8 cellular contexts compared by ENCODE assay signal in the genomic region with DNA sequence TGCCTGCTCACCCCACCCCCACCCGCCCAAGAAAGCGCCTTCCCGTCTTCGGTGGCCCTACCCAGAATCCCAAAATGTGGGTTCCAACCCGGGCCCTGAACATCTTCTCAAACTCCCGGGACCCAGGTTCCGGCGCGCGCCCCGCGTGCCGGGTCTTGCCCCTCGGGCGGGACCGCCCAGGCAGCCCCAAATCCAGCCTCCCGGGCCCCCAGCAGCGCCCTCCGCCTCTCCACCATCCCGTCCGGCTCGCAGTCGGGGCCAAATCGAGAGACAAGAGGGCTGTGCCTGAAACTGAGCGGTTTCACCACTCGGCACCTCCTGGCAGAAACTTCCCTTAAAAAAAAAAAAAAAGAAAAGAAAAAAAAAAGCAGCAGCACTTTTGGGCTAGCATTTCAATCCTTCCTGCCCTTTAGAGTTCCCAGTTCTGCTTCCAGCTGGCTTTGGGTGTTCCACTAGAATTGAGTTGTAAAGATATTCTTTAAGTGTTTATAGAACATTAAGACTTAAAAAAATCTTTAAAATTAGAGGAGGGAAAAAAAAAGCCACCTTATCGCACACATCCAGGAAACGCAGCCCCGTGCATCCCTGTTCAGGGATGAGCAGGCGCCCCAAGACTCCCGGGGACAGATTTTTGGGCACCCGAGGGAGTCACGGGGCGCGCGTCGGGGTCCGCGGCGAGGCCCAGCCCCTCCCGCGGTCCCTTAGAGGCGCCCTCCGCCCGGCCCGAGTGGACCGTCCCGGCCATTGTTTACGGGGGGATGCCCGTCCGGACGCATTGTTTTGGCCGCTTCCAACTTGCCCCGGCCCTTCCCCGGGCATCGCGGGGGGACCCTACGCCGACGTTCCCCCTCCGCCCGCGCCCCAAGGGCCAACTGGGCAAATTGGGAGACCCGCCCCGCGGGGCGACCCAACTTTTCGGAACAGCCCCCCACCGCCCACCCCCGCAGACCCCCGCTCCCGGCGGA. TPM values are rescaled to one million over a fixed set of nuclear protein-coding genes. Genes with fewer than 3 reads are reported as not detected.
DNase-seq lines count a peak whose midpoint lies in the region; ATAC-seq, FAIRE-seq and TF ChIP-seq lines count a peak whose summit lies in the region.
"Not testable (repeated sequence)": the region's sequence is repeated elsewhere in the genome, so short reads cannot be mapped to it uniquely, and the experiment has no call there.

No MANE protein-coding gene starts in this region.

- intact Hi-C loops in K562 (cut with micrococcal nuclease) = loop anchor here (2.0 to 5.0 kb wide), 3 partner anchors 14 to 345 kb away; no protein-coding TSS in a partner anchor
- intact Hi-C loops in heart left ventricle (cut with DNase I) = loop anchor here in 4 of 10 donors (5.0 to 10.0 kb wide), 5 partner anchors 60 to 275 kb away; no protein-coding TSS in a partner anchor

- not testable (repeated sequence) for H3K36me3 ChIP-seq in K562 (ENCODE audit: control insufficient read depth, insufficient read depth, low read length); heart left ventricle; thoracic aorta

- peaks cover 84% of the 10 kb centered on the region for H3K79me2 ChIP-seq in K562 (ENCODE audit: control insufficient read depth, insufficient read depth, low read length)

- CTCF ChIA-PET in WTC11 (lab: Charles Lee) (interaction anchor here (0.6 to 2.0 kb wide), 5 partner anchors 10 to 858 kb away, joined by 3 to 7 read pairs (median 3); no protein-coding TSS in a partner anchor), K562 (lab: Yijun Ruan, JAX; ENCODE audit: low intra/inter-chr PET ratio) (interaction anchor here (0.6 to 0.9 kb wide), 3 partner anchors 86 to 347 kb away, joined by 3 to 6 read pairs (median 5); no protein-coding TSS in a partner anchor)

- H3K4me3 Mint-ChIP-seq in WTC11 (peak overlapping the region; percentile 91), neural crest cell (peak overlapping the region; percentile 98)

- H3K4me1 Mint-ChIP-seq in WTC11 = peaks cover 60% of the 10 kb centered on the region
- peaks cover 65% of the 10 kb centered on the region for H3K4me1 Mint-ChIP-seq in neural crest cell

- 3% methylated on average over 34 of the region's 73 CpGs for WGBS in K562 (ENCODE audit: insufficient coverage, low coverage, missing lambda C conversion rate)
- 0 to 1% (median 0%) methylated on average over 26 to 73 of the region's 73 CpGs for WGBS in heart left ventricle, 4 donors

- peak overlapping the region; percentile 72 for H3K27ac Mint-ChIP-seq in WTC11
- H3K27ac Mint-ChIP-seq in neural crest cell (ENCODE audit: unreplicated experiment) = peak overlapping the region; percentile 95

- not testable (repeated sequence) for H3K27me3 Mint-ChIP-seq in WTC11 (ENCODE audit: low read depth); neural crest cell (ENCODE audit: low read depth)

- not testable (repeated sequence) for TF ChIP-seq EP300 in K562 (IDR thresholded peaks at IDR 0.05; ENCODE audit: low read length)

- in situ Hi-C loops in K562 (cut with MboI) = not testable (repeated sequence)

- not testable (repeated sequence) for TF ChIP-seq CTCF in HFF-Myc (IDR thresholded peaks at IDR 0.05; ENCODE audit: low read depth, low read length, missing control alignments); WTC11 (IDR thresholded peaks at IDR 0.05); K562 (IDR thresholded peaks at IDR 0.05 in 2 of 3, conservative IDR thresholded peaks at IDR 0.05 in 1 of 3; ENCODE audit: insufficient read depth in 2 of 3, low read depth in 1 of 3, low read length in 3 of 3); heart left ventricle (IDR thresholded peaks at IDR 0.05); neural crest cell (conservative IDR thresholded peaks at IDR 0.05); thoracic aorta (IDR thresholded peaks at IDR 0.05)

- H3K27me3 ChIP-seq in K562 (ENCODE audit: control insufficient read depth in 2 of 2, insufficient read depth in 2 of 2, low read length in 2 of 2); heart left ventricle; thoracic aorta (replicated peaks; ENCODE audit: insufficient read depth): not testable (repeated sequence)

- H3K9me1 ChIP-seq in K562 (ENCODE audit: control insufficient read depth, insufficient read depth, low read length) = not testable (repeated sequence)

- not testable (repeated sequence) for ATAC-seq in WTC11
- peak; percentile 13 for ATAC-seq in K562
- peak in 3 of 4 donors; percentile 12 to 50 (median 41) for ATAC-seq in heart left ventricle
- ATAC-seq in thoracic aorta (ENCODE audit: insufficient number of reproducible peaks, low FRiP score, low read depth) = peak; percentile 21

- 0 out of 2 replicates have a peak, but pooled peaks have one; percentile 37 for TF ChIP-seq POLR2A in K562 (conservative IDR thresholded peaks at IDR 0.05)
- TF ChIP-seq POLR2A in heart left ventricle (IDR thresholded peaks at IDR 0.05) = not testable (repeated sequence)

- H3K4me3 ChIP-seq in HFF-Myc (replicated peaks; ENCODE audit: low read depth, low read length) = peak overlapping the region; percentile 76
- H3K4me3 ChIP-seq in K562 = peak overlapping the region; percentile 90
- peak overlapping the region; percentile 63 to 96 (median 94) for H3K4me3 ChIP-seq in heart left ventricle
- peak overlapping the region; percentile 99 for H3K4me3 ChIP-seq in thoracic aorta

- H2AFZ ChIP-seq in K562 (ENCODE audit: low read depth, low read length) = not testable (repeated sequence)

- POLR2A ChIA-PET in WTC11 (lab: Charles Lee) = interaction anchor here (1.0 to 2.1 kb wide), 2 partner anchors 30 to 326 kb away, joined by 3 to 8 read pairs; no protein-coding TSS in a partner anchor
- POLR2A ChIA-PET in K562 (lab: Yijun Ruan, JAX) = interaction anchor here (0.7 to 1.0 kb wide), 3 partner anchors 86 to 347 kb away, joined by 3 to 4 read pairs (median 3); no protein-coding TSS in a partner anchor

- not testable (repeated sequence) for TF ChIP-seq RAD21 in K562 (CRISPR knock-in tag; conservative IDR thresholded peaks at IDR 0.05 in 1 of 2, IDR thresholded peaks at IDR 0.05 in 1 of 2)

- FAIRE-seq in K562 (lab: Jason Lieb, UNC) = not testable (repeated sequence)

- H3K9ac ChIP-seq in K562 (ENCODE audit: insufficient read depth in 1 of 2, low read depth in 2 of 2, low read length in 2 of 2) = peak overlapping the region; percentile 90 to 96

- DNase-seq in ELR (ENCODE audit: low read depth) (peak; percentile 76), MV-4-11 (lab: John Stamatoyannopoulos, UW) (peak; percentile 22), WTC11 (ENCODE audit: low spot score) (peak; percentile 49), K562 (ENCODE audit: extremely low read depth in 1 of 4, low spot score in 3 of 4) (peak in 2 of 4 experiments; percentile 31 to 65), heart left ventricle (peak; percentile 68 to 87 (median 69)), neural crest cell (ENCODE audit: low read depth, low spot score) (peak; percentile 30)
- not testable (repeated sequence) for DNase-seq in HFF-Myc (ENCODE audit: extremely low read depth, low read depth); thoracic aorta (ENCODE audit: low spot score)

- BruUV-seq in K562 (replicated peaks; lab: Mats Ljungman, UMichigan) = not testable (repeated sequence)

- not testable (repeated sequence) for H4K20me1 ChIP-seq in K562 (replicated peaks; ENCODE audit: control insufficient read depth, insufficient read depth, low read length)

- H3K9me3 Mint-ChIP-seq in WTC11, neural crest cell: not testable (repeated sequence)

- peak overlapping the region; percentile 81 for H3K4me2 ChIP-seq in K562 (ENCODE audit: insufficient read depth, low read length)

- H3K27ac ChIP-seq in K562 (ENCODE audit: extremely low read depth, low read depth, low read length) (peak overlapping the region; percentile 93), heart left ventricle (peak overlapping the region; percentile 90 to 100 (median 99)), thoracic aorta (peak overlapping the region; percentile 89 to 98)

- not testable (repeated sequence) for H3K36me3 Mint-ChIP-seq in WTC11; neural crest cell (ENCODE audit: low read depth)

- H3K4me1 ChIP-seq in K562 (replicated peaks in 1 of 2; ENCODE audit: control insufficient read depth in 2 of 2, insufficient read depth in 2 of 2, low read length in 2 of 2) = not testable (repeated sequence)
- H3K4me1 ChIP-seq in heart left ventricle (peaks cover 0 to 59% (median 31%) of the 10 kb centered on the region in 12 donors), thoracic aorta (ENCODE audit: control insufficient read depth in 1 of 2, low read depth in 2 of 2) (peaks cover 3 to 18% of the 10 kb centered on the region in 2 donors)

- H3K9me3 ChIP-seq in K562 (replicated peaks; ENCODE audit: control insufficient read depth, insufficient read depth, low read depth, low read length); heart left ventricle; thoracic aorta: not testable (repeated sequence)

TF ChIP-seq in K562, 482 proteins besides CTCF, POLR2A, EP300 and RAD21 (continues in another document):
- TF ChIP-seq POLR2G (IDR thresholded peaks at IDR 0.05; ENCODE audit: low read depth, low read length) = peak; percentile 79

RNA-seq across cellular contexts. Expression of gene ZNF217, which starts 0.9 kb away (rescaled TPM):
- total RNA-seq in WTC11 (2021) = 75.6 to 84.0 TPM (median 77.7 TPM) in 3 replicates
- total RNA-seq in K562 (2011; cell fraction: chromatin; rRNA removed; ENCODE audit: low replicate concordance) = 27.8 and 53.4 TPM in 2 replicates
- total RNA-seq in K562 (2011; cell fraction: nucleolus; rRNA removed) = 21.3 and 24.7 TPM in 2 replicates
- 26.2 and 28.5 TPM in 2 replicates for total RNA-seq in K562 (2011; cell fraction: nucleoplasm; rRNA removed)
- 16.8 and 17.7 TPM in 2 replicates for total RNA-seq in K562 (2014; rRNA removed)
- total RNA-seq in K562 (2014; rRNA removed; fragmentation: Illumina TruSeq; extraction: Trizol) = 23.4 and 25.0 TPM in 2 replicates
- 18.7 and 21.8 TPM in 2 replicates for total RNA-seq in K562 (2015; rRNA removed; fragmentation: Illumina TruSeq; extraction: Trizol)
- total RNA-seq in K562 (2021) = 39.7 and 41.8 TPM in 2 replicates
- 11.4 and 12.9 TPM in 2 replicates for polyA plus RNA-seq in K562 (2011; rRNA removed)
- 6.8 and 8.6 TPM in 2 replicates for polyA plus RNA-seq in K562 (2011; cell fraction: cytosol; rRNA removed)
- polyA plus RNA-seq in K562 (2011; cell fraction: nucleus; rRNA removed) = 19.8 and 24.3 TPM in 2 replicates
- polyA plus RNA-seq in K562 (2012) = 17.7 and 21.1 TPM in 2 replicates
- polyA plus RNA-seq in K562 (2014; fragmentation: Illumina TruSeq; extraction: Trizol) = 19.3 and 26.7 TPM in 2 replicates
- 1 to 10 TPM; 3.0 to 7.1 TPM for polyA plus RNA-seq in K562 (2014; fragmentation: Nextera tagmentation; extraction: Ambion mirVana)
- polyA plus RNA-seq in K562 (2014; rRNA removed) = 16.0 and 23.5 TPM in 2 replicates
- polyA minus RNA-seq in K562 (2011; rRNA and poly(A)+ RNA removed) = 36.2 and 44.6 TPM in 2 replicates
- polyA minus RNA-seq in K562 (2011; cell fraction: cytosol; rRNA and poly(A)+ RNA removed) = 21.7 and 25.7 TPM in 2 replicates
- polyA minus RNA-seq in K562 (2011; cell fraction: nucleus; rRNA and poly(A)+ RNA removed) = 19.7 and 29.4 TPM in 2 replicates
- 10 to 100 TPM in 2 of 9 donors, 1 to 10 TPM in 7; 5.4 to 24.1 (median 8.6) TPM for total RNA-seq in heart left ventricle
- 1 to 10 TPM; 3.7 to 5.0 TPM for polyA plus RNA-seq in heart left ventricle
- 32.0 and 35.5 TPM in 2 replicates for total RNA-seq in neural crest cell
- 10 to 100 TPM; 12.5 to 21.4 TPM for total RNA-seq in thoracic aorta
